ENCODE assay signal across 27 cellular contexts in the genomic region with DNA sequence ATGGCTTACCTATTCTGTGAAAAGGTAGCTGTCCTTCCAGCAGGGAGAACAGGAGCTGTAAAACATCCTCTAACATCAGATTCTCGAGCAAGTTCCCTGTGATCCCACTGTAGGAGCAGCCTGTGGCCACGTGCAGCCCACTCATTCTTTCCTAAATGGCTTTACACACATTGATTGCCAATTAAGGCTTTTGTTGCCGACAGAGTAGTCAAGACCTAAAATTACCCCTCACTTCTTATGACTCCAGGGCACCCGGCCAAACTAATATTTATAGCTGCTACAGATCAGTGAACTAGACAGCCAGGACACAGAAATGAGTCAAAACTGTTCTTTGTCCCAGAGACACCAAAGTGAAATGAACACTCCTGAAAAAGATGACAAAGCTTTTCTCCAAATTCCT.
"Had no signal": no experiment of that assay in that cellular context is flagged by ENCODE, and none has a peak within 500 bp of the region (broad histone marks: within the 10 kb centered on the region; RNA-seq: fewer than 3 reads in every experiment).

No MANE protein-coding gene starts in this region.

- H3K27me3 Mint-ChIP-seq: activated CD4-positive, alpha-beta T cell treated with anti-CD3 and anti-CD28 coated beads, Interleukin-2, amount 10 ng/mL, durations not matched to agents 7 days and 5 days; activated CD8-positive, alpha-beta T cell treated with anti-CD3 and anti-CD28 coated beads for 36 hours; activated naive CD4-positive, alpha-beta T cell treated with anti-CD3 and anti-CD28 coated beads, Interleukin-2, amount 50 U/mL, for 24 hours; dendritic cell treated with granulocyte-macrophage colony-stimulating factor and Interleukin-4, amounts not matched to agents 40 ng/mL and 50 ng/mL, for 4 days; memory B cell; natural killer cell treated with Interleukin-12 subunit alpha and Interleukin-12 subunit beta and Interleukin-15 and Interleukin-18, amount 100 ng/mL, for 72 hours; stimulated activated naive B cell treated with anti-CD40 and anti-IgM and Interleukin-4, amounts not matched to agents 10 μg/mL and 1 μg/mL and 100 μg/mL, for 72 hours had no signal

- H3K27ac Mint-ChIP-seq: activated CD4-positive, alpha-beta T cell treated with anti-CD3 and anti-CD28 coated beads, Interleukin-2, amount 10 ng/mL, durations not matched to agents 7 days and 5 days; activated CD8-positive, alpha-beta T cell treated with anti-CD3 and anti-CD28 coated beads for 36 hours; activated naive CD4-positive, alpha-beta T cell treated with anti-CD3 and anti-CD28 coated beads, Interleukin-2, amount 50 U/mL, for 24 hours; activated T-helper 1 cell treated with anti-CD3 and anti-CD28 coated beads, Interleukin-12 subunit alpha, Interleukin-12 subunit beta, Interleukin-2, Interleukin-4 antibody, amounts not matched to agents 30 ng/mL and 10 ng/mL and 1 ng/mL, durations not matched to agents 14 hours and 24 hours and 36 hours; brain; dendritic cell treated with granulocyte-macrophage colony-stimulating factor and Interleukin-4, amounts not matched to agents 40 ng/mL and 50 ng/mL, for 4 days; memory B cell; natural killer cell treated with Interleukin-12 subunit alpha and Interleukin-12 subunit beta and Interleukin-15 and Interleukin-18, amount 100 ng/mL, for 72 hours; stimulated activated naive B cell treated with anti-CD40 and anti-IgM and Interleukin-4, amounts not matched to agents 10 μg/mL and 1 μg/mL and 100 μg/mL, for 72 hours; T-helper 2 cell treated with Interferon-gamma antibody and Interleukin-4, amounts not matched to agents 5 μg/mL and 100 μg/mL, for 36 hours had no signal

- H3K36me3 Mint-ChIP-seq: activated naive CD4-positive, alpha-beta T cell treated with anti-CD3 and anti-CD28 coated beads, Interleukin-2, amount 50 U/mL, for 24 hours; brain; memory B cell; natural killer cell treated with Interleukin-12 subunit alpha and Interleukin-12 subunit beta and Interleukin-15 and Interleukin-18, amount 100 ng/mL, for 72 hours; stimulated activated naive B cell treated with anti-CD40 and anti-IgM and Interleukin-4, amounts not matched to agents 10 μg/mL and 1 μg/mL and 100 μg/mL, for 72 hours had no signal

- H3K27ac ChIP-seq: pancreas, psoas muscle, sigmoid colon, transverse colon, VCaP had no signal

- H3K4me3 Mint-ChIP-seq: activated CD4-positive, alpha-beta T cell treated with anti-CD3 and anti-CD28 coated beads, Interleukin-2, amount 10 ng/mL, durations not matched to agents 7 days and 5 days; activated CD8-positive, alpha-beta T cell treated with anti-CD3 and anti-CD28 coated beads for 36 hours; activated naive CD4-positive, alpha-beta T cell treated with anti-CD3 and anti-CD28 coated beads, Interleukin-2, amount 50 U/mL, for 24 hours; activated T-helper 1 cell treated with anti-CD3 and anti-CD28 coated beads, Interleukin-12 subunit alpha, Interleukin-12 subunit beta, Interleukin-2, Interleukin-4 antibody, amounts not matched to agents 30 ng/mL and 10 ng/mL and 1 ng/mL, durations not matched to agents 14 hours and 24 hours and 36 hours; brain; dendritic cell treated with granulocyte-macrophage colony-stimulating factor and Interleukin-4, amounts not matched to agents 40 ng/mL and 50 ng/mL, for 4 days; memory B cell; natural killer cell treated with Interleukin-12 subunit alpha and Interleukin-12 subunit beta and Interleukin-15 and Interleukin-18, amount 100 ng/mL, for 72 hours; stimulated activated naive B cell treated with anti-CD40 and anti-IgM and Interleukin-4, amounts not matched to agents 10 μg/mL and 1 μg/mL and 100 μg/mL, for 72 hours; T-helper 2 cell treated with Interferon-gamma antibody and Interleukin-4, amounts not matched to agents 5 μg/mL and 100 μg/mL, for 36 hours had no signal

- H3K4me1 Mint-ChIP-seq: activated CD4-positive, alpha-beta T cell treated with anti-CD3 and anti-CD28 coated beads, Interleukin-2, amount 10 ng/mL, durations not matched to agents 7 days and 5 days; activated naive CD4-positive, alpha-beta T cell treated with anti-CD3 and anti-CD28 coated beads, Interleukin-2, amount 50 U/mL, for 24 hours; memory B cell; stimulated activated naive B cell treated with anti-CD40 and anti-IgM and Interleukin-4, amounts not matched to agents 10 μg/mL and 1 μg/mL and 100 μg/mL, for 72 hours had no signal

- H3K4me1 ChIP-seq: pancreas, psoas muscle, transverse colon had no signal

- H3K27me3 ChIP-seq: pancreas, sigmoid colon, transverse colon had no signal

- H3K9me3 ChIP-seq: pancreas, psoas muscle, sigmoid colon, transverse colon had no signal

- H3K9me3 Mint-ChIP-seq: activated CD8-positive, alpha-beta T cell treated with anti-CD3 and anti-CD28 coated beads for 36 hours; T-helper 2 cell treated with Interferon-gamma antibody and Interleukin-4, amounts not matched to agents 5 μg/mL and 100 μg/mL, for 36 hours had no signal

- H3K36me3 ChIP-seq: pancreas, sigmoid colon, transverse colon had no signal

- ATAC-seq: activated CD4-positive, CD25-positive, alpha-beta regulatory T cell treated with anti-CD3 and anti-CD28 coated beads, Interleukin-2, amount 50 U/mL, for 24 hours; activated CD8-positive, alpha-beta T cell treated with anti-CD3 and anti-CD28 coated beads for 36 hours; natural killer cell treated with Interleukin-12 subunit alpha and Interleukin-12 subunit beta and Interleukin-15 and Interleukin-18, amount 100 ng/mL, for 72 hours; pancreas; psoas muscle; stimulated activated naive B cell treated with anti-CD40 and anti-IgM and Interleukin-4, amounts not matched to agents 10 μg/mL and 1 μg/mL and 100 μg/mL, for 72 hours had no signal

- DNase-seq: activated CD4-positive, alpha-beta T cell treated with anti-CD3 and anti-CD28 coated beads, Interleukin-2, amount 10 ng/mL, durations not matched to agents 7 days and 5 days; activated CD8-positive, alpha-beta T cell treated with anti-CD3 and anti-CD28 coated beads for 36 hours; activated gamma-delta T cell treated with Interleukin-2 at 50 U/mL for 16 hours; anterior cingulate cortex; caudate nucleus; effector CD4-positive, alpha-beta T cell; erythroblast; foreskin fibroblast; kidney; pancreas; psoas muscle; sigmoid colon; stimulated activated CD4-positive, alpha-beta T cell treated with anti-CD3 and anti-CD28 coated beads, Interleukin-15, amount 100 ng/mL, for 24 hours; stimulated activated CD4-positive, alpha-beta T cell treated with anti-CD3 and anti-CD28 coated beads, Interleukin-2, amount 100 ng/mL, for 48 hours; stimulated activated CD8-positive, alpha-beta memory T cell treated with anti-CD3 and anti-CD28 coated beads, Interleukin-4, amount 100 ng/mL, for 48 hours; stimulated activated naive B cell treated with anti-CD40 and anti-IgM and Interleukin-4, amounts not matched to agents 10 μg/mL and 1 μg/mL and 100 μg/mL, for 72 hours; transverse colon had no signal

- H3K4me3 ChIP-seq: pancreas, psoas muscle, sigmoid colon, smooth muscle cell, transverse colon had no signal
